ENCODE assay signal across 19 cellular contexts in the genomic region with DNA sequence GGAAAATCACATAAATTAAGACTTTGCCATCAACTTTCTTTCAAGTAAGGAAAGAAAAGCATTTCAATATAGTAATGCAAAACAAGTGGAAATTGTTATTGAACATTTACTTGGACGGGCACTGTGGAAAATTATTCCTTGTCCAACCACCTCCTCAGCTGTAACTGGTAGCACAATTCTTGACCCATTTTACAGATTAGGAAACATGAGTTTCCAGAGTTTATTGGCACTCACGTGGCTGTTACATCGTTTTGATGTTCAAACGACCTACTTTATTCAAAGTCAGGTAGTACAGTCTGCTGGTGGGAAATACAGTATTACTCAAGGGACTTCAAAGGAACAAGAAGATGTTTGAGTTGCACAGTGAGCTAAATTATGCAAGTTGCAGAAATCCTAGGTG. TPM values are rescaled to one million over a fixed set of nuclear protein-coding genes. Genes with fewer than 3 reads are reported as not detected.
DNase-seq lines count a peak whose midpoint lies in the region; ATAC-seq, FAIRE-seq and TF ChIP-seq lines count a peak whose summit lies in the region.
"Had no signal": no experiment of that assay in that cellular context is flagged by ENCODE, and none has a peak within 500 bp of the region (broad histone marks: within the 10 kb centered on the region; RNA-seq: fewer than 3 reads in every experiment).

No MANE protein-coding gene starts in this region.

- no peak overlapping the region for H3K4me3 ChIP-seq in neuronal stem cell (ENCODE audit: low read length in 2 of 2)
- H3K4me3 ChIP-seq: mucosa of descending colon had no signal

- peak; percentile 13 for FAIRE-seq in GM12891 (lab: Jason Lieb, UNC)

- H2BK120ac ChIP-seq in neuronal stem cell (ENCODE audit: low read depth, low read length), result no peak overlapping the region

- H3K4me2 ChIP-seq in neuronal stem cell (ENCODE audit: insufficient read depth, low read length, poor library complexity, severe bottlenecking), result no peak overlapping the region

- no peaks in the 10 kb centered on the region for H3K9me3 ChIP-seq in neuronal stem cell (replicated peaks in 1 of 2; ENCODE audit: control insufficient read depth in 2 of 2, insufficient read depth in 1 of 2, low read depth in 1 of 2, low read length in 2 of 2)
- H3K9me3 ChIP-seq: gastrocnemius medialis, MG63, mucosa of descending colon, tibial artery had no signal

- intact Hi-C loops in activated CD4-positive, alpha-beta T cell treated with anti-CD3 and anti-CD28 coated beads, Interleukin-2, amount 10 ng/mL, durations not matched to agents 24 days and 14 days (cut with micrococcal nuclease), result loop anchor here (1.0 to 2.0 kb wide), 2 partner anchors 16 to 329 kb away; a partner anchor contains a TSS

- no peak for TF ChIP-seq CTCF in brain (conservative IDR thresholded peaks at IDR 0.05)

- no peak overlapping the region for H2BK15ac ChIP-seq in neuronal stem cell (ENCODE audit: low read length)

- no peak overlapping the region for H3K18ac ChIP-seq in neuronal stem cell (ENCODE audit: low read length)

- no peak overlapping the region for H3K23ac ChIP-seq in neuronal stem cell (ENCODE audit: low read depth, low read length, poor library complexity)

- no peak for ATAC-seq in HG03159 (IDR thresholded peaks at IDR 0.05; ENCODE audit: unreplicated experiment)

- H3K14ac ChIP-seq in neuronal stem cell (ENCODE audit: low read length), result no peak overlapping the region

- H3K27ac ChIP-seq in neuronal stem cell (replicated peaks; ENCODE audit: low read length), result no peak overlapping the region
- H3K27ac ChIP-seq: brain microvascular endothelial cell, WERI-Rb-1 had no signal

- peaks cover 5 to 6% of the 10 kb centered on the region in 2 donors for H3K4me1 ChIP-seq in neuronal stem cell (ENCODE audit: control insufficient read depth in 2 of 2, insufficient read depth in 1 of 2, low read depth in 1 of 2, low read length in 2 of 2)

- H3K79me1 ChIP-seq in neuronal stem cell (ENCODE audit: low read depth, low read length), result no peaks in the 10 kb centered on the region

- peaks cover 31% of the 10 kb centered on the region for H3K27me3 Mint-ChIP-seq in activated CD4-positive, alpha-beta T cell treated with anti-CD3 and anti-CD28 coated beads, Interleukin-2, amount 10 ng/mL, durations not matched to agents 24 days and 14 days
- peaks cover 13% of the 10 kb centered on the region for H3K27me3 Mint-ChIP-seq in brain

- WGBS in neuronal stem cell (ENCODE audit: extremely low coverage in 2 of 2, insufficient read length in 2 of 2, insufficient replicate concordance in 1 of 2), 2 donors, result no CpG with 5 or more reads among the region's 4 CpGs

- H2BK12ac ChIP-seq in neuronal stem cell (ENCODE audit: low read length), result no peak overlapping the region

- H3K4me1 Mint-ChIP-seq in activated CD4-positive, alpha-beta T cell treated with anti-CD3 and anti-CD28 coated beads, Interleukin-2, amount 10 ng/mL, durations not matched to agents 24 days and 14 days, result peaks cover 10% of the 10 kb centered on the region
- peaks cover 28% of the 10 kb centered on the region for H3K4me1 Mint-ChIP-seq in brain

- H3K9me3 Mint-ChIP-seq in activated CD4-positive, alpha-beta T cell treated with anti-CD3 and anti-CD28 coated beads, Interleukin-2, amount 10 ng/mL, durations not matched to agents 24 days and 14 days, result no peaks in the 10 kb centered on the region
- no peaks in the 10 kb centered on the region for H3K9me3 Mint-ChIP-seq in brain
- H3K9me3 Mint-ChIP-seq: activated naive CD4-positive, alpha-beta T cell treated with anti-CD3 and anti-CD28 coated beads for 36 hours had no signal

- DNase-seq in activated CD4-positive, alpha-beta T cell treated with anti-CD3 and anti-CD28 coated beads, Interleukin-2, amount 10 ng/mL, durations not matched to agents 24 days and 14 days, result no peak
- no peak for DNase-seq in activated CD4-positive, alpha-beta T cell treated with anti-CD3 and anti-CD28 coated beads for 1 hour
- DNase-seq in GM12891 (ENCODE audit: insufficient read length, low spot score), result no peak
- DNase-seq in neuronal stem cell (ENCODE audit: low spot score), result no peak
- DNase-seq in NCI-H187 treated with DMSO at 0.1 percent for 48 hours (lab: John Stamatoyannopoulos, UW), result no peak
- DNase-seq in COLO829 (ENCODE audit: low spot score), result no peak
- DNase-seq: brain microvascular endothelial cell, DMS79, MG63, NCI-H1694 had no signal

- peak overlapping the region; percentile 95 for H2AFZ ChIP-seq in neuronal stem cell (ENCODE audit: low read length)

- no peak overlapping the region for H4K8ac ChIP-seq in neuronal stem cell (ENCODE audit: low read depth, low read length)

- H3K4ac ChIP-seq in neuronal stem cell (ENCODE audit: low read length), result no peak overlapping the region

- H4K91ac ChIP-seq in neuronal stem cell (ENCODE audit: low read depth, low read length, poor library complexity), result no peak overlapping the region

- H3K9ac ChIP-seq in neuronal stem cell (ENCODE audit: low read depth, low read length, poor library complexity), result no peak overlapping the region

- peak overlapping the region; percentile 80 for H3K4me3 Mint-ChIP-seq in activated CD4-positive, alpha-beta T cell treated with anti-CD3 and anti-CD28 coated beads, Interleukin-2, amount 10 ng/mL, durations not matched to agents 24 days and 14 days
- H3K4me3 Mint-ChIP-seq in brain, result peak overlapping the region; percentile 84 to 95 (median 92)

- no peak for TF ChIP-seq POLR2A in GM12891 (IDR thresholded peaks at IDR 0.05; ENCODE audit: low read depth, low read length)

- H3K36me3 Mint-ChIP-seq in activated CD4-positive, alpha-beta T cell treated with anti-CD3 and anti-CD28 coated beads, Interleukin-2, amount 10 ng/mL, durations not matched to agents 24 days and 14 days (ENCODE audit: low read depth), result no peaks in the 10 kb centered on the region
- H3K36me3 Mint-ChIP-seq in brain, result peaks cover 11% of the 10 kb centered on the region

- peaks cover 0 to 14% (median 0%) of the 10 kb centered on the region in 3 experiments for H3K27me3 ChIP-seq in neuronal stem cell (ENCODE audit: control insufficient read depth in 3 of 3, insufficient read depth in 3 of 3, low read depth in 1 of 3, low read length in 3 of 3)
- H3K27me3 ChIP-seq: brain microvascular endothelial cell, gastrocnemius medialis, tibial artery had no signal

- H3K27ac Mint-ChIP-seq in activated CD4-positive, alpha-beta T cell treated with anti-CD3 and anti-CD28 coated beads, Interleukin-2, amount 10 ng/mL, durations not matched to agents 24 days and 14 days, result no peak overlapping the region
- peak overlapping the region in 2 of 5 experiments; percentile 55 to 86 for H3K27ac Mint-ChIP-seq in brain
- H3K27ac Mint-ChIP-seq: activated naive CD4-positive, alpha-beta T cell treated with anti-CD3 and anti-CD28 coated beads for 36 hours had no signal

- no peak overlapping the region for H2BK5ac ChIP-seq in neuronal stem cell (ENCODE audit: low read length)

- H3K36me3 ChIP-seq in neuronal stem cell (replicated peaks in 1 of 2; ENCODE audit: control insufficient read depth in 2 of 2, insufficient read depth in 2 of 2, low read length in 2 of 2), result no peaks in the 10 kb centered on the region
- H3K36me3 ChIP-seq: brain microvascular endothelial cell, WERI-Rb-1 had no signal

- H2AK5ac ChIP-seq in neuronal stem cell (ENCODE audit: low read depth, low read length), result no peak overlapping the region

TF ChIP-seq in GM12891, 5 proteins besides CTCF, POLR2A, EP300 and RAD21:
- TF ChIP-seq POU2F2 (IDR thresholded peaks at IDR 0.05; ENCODE audit: low read depth, low read length) (no peak), SPI1 (IDR thresholded peaks at IDR 0.05; ENCODE audit: low read depth, low read length) (no peak), TAF1 (IDR thresholded peaks at IDR 0.05; ENCODE audit: low read depth, low read length) (no peak), POLR2AphosphoS5 (IDR thresholded peaks at IDR 0.05; ENCODE audit: low read depth, low read length) (no peak), PAX5 (IDR thresholded peaks at IDR 0.05; ENCODE audit: insufficient read depth, low read length, severe bottlenecking) (no peak)

RNA-seq across cellular contexts. Expression of a gene that starts 0.9 kb away (rescaled TPM):
- total RNA-seq in activated CD4-positive, alpha-beta T cell treated with anti-CD3 and anti-CD28 coated beads, Interleukin-2, amount 10 ng/mL, durations not matched to agents 24 days and 14 days, result 5.4 and 6.4 TPM in 2 replicates
- 6.1 TPM for polyA plus RNA-seq in GM12891 (2012; ENCODE audit: low read depth, missing spikeins)
- polyA plus RNA-seq in brain (ENCODE audit: insufficient read depth, low read depth, low replicate concordance), result 1.5 TPM
- 19.5 TPM for polyA plus RNA-seq in neuronal stem cell (2013, experiment 1 of 2)
- 19.9 TPM for polyA plus RNA-seq in neuronal stem cell (2013, experiment 2 of 2)

RNA-seq across cellular contexts. Expression of a gene that starts 27.3 kb away (rescaled TPM):
- not detected in 2 replicates for total RNA-seq in activated CD4-positive, alpha-beta T cell treated with anti-CD3 and anti-CD28 coated beads, Interleukin-2, amount 10 ng/mL, durations not matched to agents 24 days and 14 days
- not detected for polyA plus RNA-seq in GM12891 (2012; ENCODE audit: low read depth, missing spikeins)
- polyA plus RNA-seq in brain (ENCODE audit: insufficient read depth, low read depth, low replicate concordance), result 1.6 TPM
- polyA plus RNA-seq in neuronal stem cell (2013, experiment 1 of 2), result 0.89 TPM
- polyA plus RNA-seq in neuronal stem cell (2013, experiment 2 of 2), result 1.1 TPM
- total RNA-seq: A172; activated naive CD4-positive, alpha-beta T cell treated with anti-CD3 and anti-CD28 coated beads for 36 hours; epithelial cell of proximal tubule had no signal
